ENCODE assay signal across 8 cellular contexts in genomic region chr17:29294580-29294900, GRCh38. TPM values are rescaled to one million over a fixed set of nuclear protein-coding genes. Genes with fewer than 3 reads are reported as not detected.
DNase-seq lines count a peak whose midpoint lies in the region; ATAC-seq and TF ChIP-seq lines count a peak whose summit lies in the region.

No MANE protein-coding gene starts in this region.

- H3K27me3 Mint-ChIP-seq in IgD-negative memory B cell, result no peaks in the 10 kb centered on the region

- peak overlapping the region; percentile 88 to 99 (median 98) for H3K27ac Mint-ChIP-seq in IgD-negative memory B cell

- peak overlapping the region; percentile 91 for H3K9ac ChIP-seq in mucosa of stomach (ENCODE audit: low read length)

- H3K4me3 Mint-ChIP-seq in IgD-negative memory B cell, result peak overlapping the region; percentile 89 to 100 (median 100)

- peaks cover 17 to 26% (median 23%) of the 10 kb centered on the region in 3 donors for H3K4me1 Mint-ChIP-seq in IgD-negative memory B cell

- H3K9me3 ChIP-seq in mucosa of stomach (ENCODE audit: control insufficient read depth, low read length), result no peaks in the 10 kb centered on the region

- H3K4me1 ChIP-seq in ACC112 (ENCODE audit: control insufficient read depth, insufficient read depth, low read length, unreplicated experiment) (peaks cover 12% of the 10 kb centered on the region), mucosa of stomach (ENCODE audit: control insufficient read depth, insufficient read depth, low read length) (peaks cover 20% of the 10 kb centered on the region)

- no peak for TF ChIP-seq CTCF in cardiac fibroblast (IDR thresholded peaks at IDR 0.05; ENCODE audit: low read depth, low read length)

- DNase-seq in cardiac fibroblast (ENCODE audit: low read depth in 2 of 2) (no peak), ureter (ENCODE audit: low spot score) (no peak), COR-L47 (lab: John Stamatoyannopoulos, UW) (no peak), SK-N-DZ (ENCODE audit: low spot score) (no peak)

- no peak for ATAC-seq in GM21529 (IDR thresholded peaks at IDR 0.05; ENCODE audit: unreplicated experiment)

- H3K27me3 ChIP-seq in ACC112 (ENCODE audit: insufficient read depth, low read length) (no peaks in the 10 kb centered on the region), mucosa of stomach (ENCODE audit: control insufficient read depth, insufficient read depth, low read length) (no peaks in the 10 kb centered on the region)

- peak overlapping the region; percentile 94 for H3K27ac ChIP-seq in ACC112 (ENCODE audit: low read depth, low read length)

- H3K9me3 Mint-ChIP-seq in IgD-negative memory B cell, result peaks cover 0 to 2% (median 0%) of the 10 kb centered on the region in 3 donors

- peaks cover 41% of the 10 kb centered on the region for H3K79me2 ChIP-seq in ACC112 (ENCODE audit: control insufficient read depth, insufficient read depth, low read length, unreplicated experiment)

- H3K36me3 ChIP-seq in ACC112 (ENCODE audit: insufficient read depth, low read length), result no peaks in the 10 kb centered on the region
- H3K36me3 ChIP-seq in mucosa of stomach (ENCODE audit: control insufficient read depth, insufficient read depth, low read length), result no peaks in the 10 kb centered on the region

- no peaks in the 10 kb centered on the region for H3K36me3 Mint-ChIP-seq in IgD-negative memory B cell

- H2AFZ ChIP-seq in ACC112 (ENCODE audit: low read length, unreplicated experiment), result peak overlapping the region; percentile 99

- H3K4me3 ChIP-seq in ACC112 (ENCODE audit: low read depth, low read length) (peak overlapping the region; percentile 91), cardiac fibroblast (replicated peaks in 1 of 2; ENCODE audit: low read depth in 2 of 2, low read length in 2 of 2) (peak overlapping the region; percentile 93 to 99), mucosa of stomach (ENCODE audit: low read length) (peak overlapping the region; percentile 85)

RNA-seq across cellular contexts. Expression of gene NUFIP2, which starts 0.6 kb away (rescaled TPM):
- 14.4 TPM for polyA plus RNA-seq in IgD-negative memory B cell
- total RNA-seq in ureter, result 83.8 TPM
- 26.5 and 31.7 TPM in 2 replicates for polyA plus RNA-seq in SK-N-DZ (2014; cell fraction: cytosol; rRNA removed)
- polyA plus RNA-seq in SK-N-DZ (2014; cell fraction: nucleus; rRNA removed), result 21.9 and 25.7 TPM in 2 replicates

RNA-seq across cellular contexts. Expression of gene CRYBA1, which starts 47.9 kb away (rescaled TPM):
- polyA plus RNA-seq in IgD-negative memory B cell, result not detected
- not detected for total RNA-seq in ureter
- polyA plus RNA-seq in SK-N-DZ (2014; cell fraction: cytosol; rRNA removed), result not detected in 2 replicates
- polyA plus RNA-seq in SK-N-DZ (2014; cell fraction: nucleus; rRNA removed), result not detected in 2 replicates
